Comparison of ENCODE assay signal across 19 cellular contexts in the genomic region with DNA sequence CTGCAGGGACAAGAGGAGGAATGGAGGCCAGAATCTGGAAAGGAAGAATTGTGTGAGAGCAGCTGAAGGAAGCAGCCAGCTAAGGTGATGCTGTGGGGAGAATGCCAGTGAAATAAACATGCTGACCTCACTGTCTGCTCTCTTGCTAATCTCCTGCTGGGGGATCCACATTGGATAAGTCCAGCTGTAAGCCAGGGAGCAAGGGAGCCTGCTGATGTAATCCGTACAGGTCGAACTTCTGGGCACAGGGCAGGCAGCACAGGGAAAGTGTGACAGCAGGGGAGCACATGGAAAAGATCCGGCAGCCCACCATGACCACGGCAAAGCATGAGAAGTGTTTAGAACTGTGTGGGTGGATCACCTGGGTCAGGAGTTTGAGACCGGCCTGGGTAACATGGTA. TPM values are rescaled to one million over a fixed set of nuclear protein-coding genes. Genes with fewer than 3 reads are reported as not detected.
DNase-seq lines count a peak whose midpoint lies in the region; ATAC-seq and TF ChIP-seq lines count a peak whose summit lies in the region.
"Had no signal": no experiment of that assay in that cellular context is flagged by ENCODE, and none has a peak within 500 bp of the region (broad histone marks: within the 10 kb centered on the region; RNA-seq: fewer than 3 reads in every experiment).

No MANE protein-coding gene starts in this region.

- H4K20me1 ChIP-seq in GM23338 (replicated peaks; ENCODE audit: insufficient read depth) (no peaks in the 10 kb centered on the region), PC-9 (ENCODE audit: insufficient read depth) (no peaks in the 10 kb centered on the region)

- H3K9me3 Mint-ChIP-seq in GM23338 (no peaks in the 10 kb centered on the region), progenitor cell of endocrine pancreas (ENCODE audit: low read depth) (no peaks in the 10 kb centered on the region)

- no TSS peak for BruUV-seq in PC-9 (replicated peaks; lab: Mats Ljungman, UMichigan)

- H3K27me3 Mint-ChIP-seq in GM23338 (ENCODE audit: insufficient read depth, low read depth, poor library complexity) (peaks cover 12% of the 10 kb centered on the region), progenitor cell of endocrine pancreas (no peaks in the 10 kb centered on the region)

- CTCF ChIA-PET in PC-9 (lab: Charles Lee) = no interaction called here

- intact Hi-C loops in PC-9 (cut with micrococcal nuclease; ENCODE audit: unreplicated experiment) (loop anchor here (10.0 kb wide), 1 partner anchor 244 kb away; no protein-coding TSS in a partner anchor), Right ventricle myocardium superior (cut with DNase I) (no loop called here)

- H3K4me1 Mint-ChIP-seq in GM23338 = no peaks in the 10 kb centered on the region; the same call in 2 of the 3 replicates
- peaks cover 2% of the 10 kb centered on the region for H3K4me1 Mint-ChIP-seq in progenitor cell of endocrine pancreas (ENCODE audit: low read depth)

- H2AFZ ChIP-seq in GM23338 (0 out of 2 replicates have a peak overlapping the region, but pooled peaks have one; percentile 14), PC-9 (0 out of 2 replicates have a peak overlapping the region, but pooled peaks have one; percentile 5)

- no peaks in the 10 kb centered on the region for H3K9me3 ChIP-seq in PC-9 (ENCODE audit: insufficient read depth, low read depth)

- H3K9me2 ChIP-seq in GM23338 (ENCODE audit: insufficient read depth) (no peaks in the 10 kb centered on the region), PC-9 (ENCODE audit: insufficient read depth) (no peaks in the 10 kb centered on the region)

- H3K27ac ChIP-seq in GM23338 (ENCODE audit: low read depth) (no peak overlapping the region), PC-9 (no peak overlapping the region)

- DNase-seq in D341Med (ENCODE audit: low spot score) = peak; percentile 57
- DNase-seq in GM23338 (ENCODE audit: low spot score) = no peak
- no peak for DNase-seq in PC-9
- peak; percentile 19 for DNase-seq in fibroblast of villous mesenchyme (ENCODE audit: low read depth)
- no peak for DNase-seq in progenitor cell of endocrine pancreas (ENCODE audit: low spot score, unreplicated experiment)
- DNase-seq in Right ventricle myocardium superior = no peak
- DNase-seq: ACHN, AML-193, COR-L47, DMS79 treated with DMSO at 0.1 percent for 48 hours, NCI-H1092 treated with DMSO at 0.1 percent for 48 hours, NCI-H1694 treated with DMSO at 0.1 percent for 48 hours, NCI-H2107, NCI-H2227 treated with DMSO at 0.1 percent for 48 hours, NCI-H526, PC-3, SW 1271 had no signal

- POLR2A ChIA-PET in PC-9 (lab: Charles Lee; ENCODE audit: unreplicated experiment) = no interaction called here

- TF ChIP-seq CTCF in GM23338 (conservative IDR thresholded peaks at IDR 0.05; ENCODE audit: low read depth in 2 of 2) (no peak), PC-9 (conservative IDR thresholded peaks at IDR 0.05) (no peak), fibroblast of villous mesenchyme (IDR thresholded peaks at IDR 0.05; ENCODE audit: insufficient read depth, low read depth, low read length) (no peak), progenitor cell of endocrine pancreas (IDR thresholded peaks at IDR 0.05; ENCODE audit: unreplicated experiment) (no peak)

- H3K36me3 ChIP-seq in GM23338 (ENCODE audit: insufficient read depth) (no peaks in the 10 kb centered on the region), PC-9 (ENCODE audit: low read depth) (no peaks in the 10 kb centered on the region)

- H3K27me3 ChIP-seq in GM23338 (ENCODE audit: insufficient read depth) (no peaks in the 10 kb centered on the region), PC-9 (ENCODE audit: insufficient read depth, low read depth) (no peaks in the 10 kb centered on the region)

- no peak for ATAC-seq in GM23338
- no peak for ATAC-seq in HG03097 (IDR thresholded peaks at IDR 0.05; ENCODE audit: low FRiP score, unreplicated experiment)
- no peak for ATAC-seq in Right ventricle myocardium superior (ENCODE audit: poor library complexity)
- ATAC-seq: GM12878, PC-3 had no signal

- H3K4me3 ChIP-seq in GM23338 (no peak overlapping the region), PC-9 (no peak overlapping the region), fibroblast of villous mesenchyme (ENCODE audit: low read depth, low read length) (no peak overlapping the region)
- H3K4me3 ChIP-seq: GM12878 had no signal

- H3K79me2 ChIP-seq in GM23338 (replicated peaks; ENCODE audit: insufficient read depth) (no peaks in the 10 kb centered on the region), PC-9 (ENCODE audit: low read depth) (no peaks in the 10 kb centered on the region)

- H3K4me3 Mint-ChIP-seq in GM23338 (no peak overlapping the region), progenitor cell of endocrine pancreas (ENCODE audit: low read depth) (no peak overlapping the region)

- H3F3A ChIP-seq in GM23338 (replicated peaks; ENCODE audit: low read depth) = no peaks in the 10 kb centered on the region
- H3F3A ChIP-seq in PC-9 (ENCODE audit: insufficient read depth, low read depth) = no peaks in the 10 kb centered on the region; the same call in 1 of the 2 replicates

- H3K4me1 ChIP-seq in GM23338 (ENCODE audit: insufficient read depth) (no peaks in the 10 kb centered on the region), PC-9 (replicated peaks; ENCODE audit: insufficient read depth) (no peaks in the 10 kb centered on the region)

- H3K27ac Mint-ChIP-seq in GM23338 (0 out of 2 replicates have a peak overlapping the region, but pooled peaks have one; percentile 8), progenitor cell of endocrine pancreas (no peak overlapping the region)

- no peaks in the 10 kb centered on the region for H3K36me3 Mint-ChIP-seq in GM23338 (ENCODE audit: low read depth)
- no peaks in the 10 kb centered on the region for H3K36me3 Mint-ChIP-seq in progenitor cell of endocrine pancreas (ENCODE audit: insufficient read depth)

- H3K4me2 ChIP-seq in GM23338 (no peak overlapping the region), PC-9 (no peak overlapping the region)

TF ChIP-seq in GM23338, 12 proteins besides CTCF, POLR2A, EP300 and RAD21:
- TF ChIP-seq, protein P1, sequence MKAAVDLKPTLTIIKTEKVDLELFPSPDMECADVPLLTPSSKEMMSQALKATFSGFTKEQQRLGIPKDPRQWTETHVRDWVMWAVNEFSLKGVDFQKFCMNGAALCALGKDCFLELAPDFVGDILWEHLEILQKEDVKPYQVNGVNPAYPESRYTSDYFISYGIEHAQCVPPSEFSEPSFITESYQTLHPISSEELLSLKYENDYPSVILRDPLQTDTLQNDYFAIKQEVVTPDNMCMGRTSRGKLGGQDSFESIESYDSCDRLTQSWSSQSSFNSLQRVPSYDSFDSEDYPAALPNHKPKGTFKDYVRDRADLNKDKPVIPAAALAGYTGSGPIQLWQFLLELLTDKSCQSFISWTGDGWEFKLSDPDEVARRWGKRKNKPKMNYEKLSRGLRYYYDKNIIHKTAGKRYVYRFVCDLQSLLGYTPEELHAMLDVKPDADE (IDR thresholded peaks at IDR 0.05) = no peak
- no peak for TF ChIP-seq EZH2 (IDR thresholded peaks at IDR 0.05; ENCODE audit: low read depth, unreplicated experiment)
TF ChIP-seq in GM23338: peak in this region for 0.

RNA-seq across cellular contexts. Expression of a gene that starts 7.5 kb away (rescaled TPM):
- total RNA-seq in GM23338 (2014; rRNA removed; shearing (Covaris generic)) = 116 and 178 TPM in 2 replicates
- 83.9 and 89.8 TPM in 2 replicates for polyA plus RNA-seq in GM23338 (2016; fragmentation: Nextera tagmentation; extraction: Ambion mirVana)
- 154 and 221 TPM in 2 replicates for total RNA-seq in PC-9 (2021)
- 105 and 111 TPM in 2 replicates for total RNA-seq in fibroblast of villous mesenchyme
- total RNA-seq in progenitor cell of endocrine pancreas = 82.9 and 87.5 TPM in 2 replicates
- total RNA-seq in Right ventricle myocardium superior = 25.2 TPM

Comparison
In these comparisons a context has a peak if more than half of its experiments do, and no peak if none do; other contexts are left out.
1. DNase-seq: peak in D341Med (single experiment) and fibroblast of villous mesenchyme (single experiment); none in GM23338 (single experiment), PC-9 (0 of 2), progenitor cell of endocrine pancreas (single experiment) and Right ventricle myocardium superior (single experiment).